15 cellular contexts compared by ENCODE assay signal in the genomic region with DNA sequence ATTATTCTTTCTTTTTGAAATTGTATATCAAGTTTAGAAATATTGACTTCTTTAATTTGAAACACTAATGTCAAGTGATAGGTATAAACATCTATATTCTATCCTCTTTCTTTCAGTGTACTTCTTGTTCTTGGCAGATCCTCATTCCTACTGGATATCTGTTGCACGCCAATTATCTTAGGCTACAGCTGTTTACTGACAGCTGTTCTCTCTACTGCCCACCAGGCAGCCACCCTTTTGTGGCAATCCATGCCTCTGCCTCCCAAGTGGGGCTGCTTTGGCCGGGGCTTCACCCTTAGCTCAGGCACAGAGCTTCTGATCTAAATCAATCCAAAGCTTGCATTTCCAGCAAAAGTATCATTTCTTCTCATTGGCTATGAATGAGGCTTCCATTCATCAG.
"Had no signal": no experiment of that assay in that cellular context is flagged by ENCODE, and none has a peak within 500 bp of the region (broad histone marks: within the 10 kb centered on the region; RNA-seq: fewer than 3 reads in every experiment).

No MANE protein-coding gene starts in this region.

- H3K9me3 ChIP-seq: ascending aorta, gastrocnemius medialis, upper lobe of left lung had no signal

- H3K27me3 ChIP-seq: ascending aorta, gastrocnemius medialis, hepatocyte, upper lobe of left lung had no signal

- H2AFZ ChIP-seq: hepatocyte had no signal

- H3K4me3 Mint-ChIP-seq: activated naive CD8-positive, alpha-beta T cell treated with anti-CD3 and anti-CD28 coated beads, Interleukin-2, amount 50 U/mL, for 24 hours; mesothelial cell of epicardium; naive B cell; stimulated activated naive CD8-positive, alpha-beta T cell treated with anti-CD3 and anti-CD28 coated beads, Interleukin-15, Interleukin-2, amounts not matched to agents 100 ng/mL and 50 ng/mL, for 24 hours; T-helper 1 cell treated with Interleukin-12 subunit alpha and Interleukin-12 subunit beta and Interleukin-4 antibody, amounts not matched to agents 30 μg/mL and 1 μg/mL, for 36 hours; WTC11 had no signal

- H3K36me3 ChIP-seq: ascending aorta, gastrocnemius medialis, upper lobe of left lung had no signal

- H3K4me3 ChIP-seq: ascending aorta, gastrocnemius medialis, hepatocyte, upper lobe of left lung had no signal

- H3K36me3 Mint-ChIP-seq: mesothelial cell of epicardium, naive B cell, WTC11 had no signal

- H3K27ac Mint-ChIP-seq: activated naive CD8-positive, alpha-beta T cell treated with anti-CD3 and anti-CD28 coated beads, Interleukin-2, amount 50 U/mL, for 24 hours; mesothelial cell of epicardium; naive B cell; stimulated activated naive CD8-positive, alpha-beta T cell treated with anti-CD3 and anti-CD28 coated beads, Interleukin-15, Interleukin-2, amounts not matched to agents 100 ng/mL and 50 ng/mL, for 24 hours; T-helper 1 cell treated with Interleukin-12 subunit alpha and Interleukin-12 subunit beta and Interleukin-4 antibody, amounts not matched to agents 30 μg/mL and 1 μg/mL, for 36 hours; WTC11 had no signal

- H3K4me1 ChIP-seq: ascending aorta had no signal

- ATAC-seq: activated naive CD8-positive, alpha-beta T cell treated with anti-CD3 and anti-CD28 coated beads, Interleukin-2, amount 50 U/mL, for 24 hours had no signal

- H3K27ac ChIP-seq: ascending aorta, epithelial cell of prostate, gastrocnemius medialis, hepatocyte, upper lobe of left lung had no signal

- H3K4me1 Mint-ChIP-seq: activated naive CD8-positive, alpha-beta T cell treated with anti-CD3 and anti-CD28 coated beads, Interleukin-2, amount 50 U/mL, for 24 hours; mesothelial cell of epicardium; naive B cell had no signal

- DNase-seq: activated CD4-positive, alpha-beta T cell treated with anti-CD3 and anti-CD28 coated beads for 48 hours; activated naive CD4-positive, alpha-beta T cell treated with Interleukin-2 at 50 U/mL for 16 hours; activated naive CD8-positive, alpha-beta T cell treated with anti-CD3 and anti-CD28 coated beads, Interleukin-2, amount 50 U/mL, for 24 hours; effector CD4-positive, alpha-beta T cell; gastrocnemius medialis; naive B cell; stimulated activated CD4-positive, alpha-beta T cell treated with anti-CD3 and anti-CD28 coated beads, Interleukin-4, amount 100 ng/mL, for 24 hours; upper lobe of left lung had no signal

- H3K9me3 Mint-ChIP-seq: activated naive CD8-positive, alpha-beta T cell treated with anti-CD3 and anti-CD28 coated beads, Interleukin-2, amount 50 U/mL, for 24 hours; mesothelial cell of epicardium; naive B cell; stimulated activated naive CD8-positive, alpha-beta T cell treated with anti-CD3 and anti-CD28 coated beads, Interleukin-15, Interleukin-2, amounts not matched to agents 100 ng/mL and 50 ng/mL, for 24 hours; T-helper 1 cell treated with Interleukin-12 subunit alpha and Interleukin-12 subunit beta and Interleukin-4 antibody, amounts not matched to agents 30 μg/mL and 1 μg/mL, for 36 hours; WTC11 had no signal

- H3K4me2 ChIP-seq: hepatocyte had no signal

- H3K79me2 ChIP-seq: hepatocyte had no signal
